Comparison of ENCODE assay signal across 19 cellular contexts in genomic region chr10:9149134-9149533, GRCh38.
DNase-seq lines count a peak whose midpoint lies in the region; ATAC-seq and TF ChIP-seq lines count a peak whose summit lies in the region.
"Had no signal": no experiment of that assay in that cellular context is flagged by ENCODE, and none has a peak within 500 bp of the region (broad histone marks: within the 10 kb centered on the region; RNA-seq: fewer than 3 reads in every experiment).

No MANE protein-coding gene starts in this region.

- TF ChIP-seq CTCF in RWPE2 (IDR thresholded peaks at IDR 0.05; ENCODE audit: poor library complexity, severe bottlenecking) (no peak), esophagus squamous epithelium (IDR thresholded peaks at IDR 0.05) (no peak)

- H3K27ac ChIP-seq in RWPE2 (ENCODE audit: poor library complexity, severe bottlenecking), result no peak overlapping the region
- no peak overlapping the region for H3K27ac ChIP-seq in esophagus squamous epithelium
- H3K27ac ChIP-seq: GM23248, HL-60 had no signal

- H3K4me1 ChIP-seq in RWPE2 (ENCODE audit: insufficient read depth, poor library complexity, severe bottlenecking), result no peaks in the 10 kb centered on the region
- H3K4me1 ChIP-seq in esophagus squamous epithelium, result no peaks in the 10 kb centered on the region
- H3K4me1 ChIP-seq: HAP-1 had no signal

- H3K36me3 ChIP-seq in RWPE2 (ENCODE audit: low read depth) (no peaks in the 10 kb centered on the region), esophagus squamous epithelium (no peaks in the 10 kb centered on the region)
- H3K36me3 ChIP-seq: HAP-1 had no signal

- no peak overlapping the region for H3K4me3 ChIP-seq in RWPE2 (ENCODE audit: severe bottlenecking)
- no peak overlapping the region for H3K4me3 ChIP-seq in esophagus squamous epithelium
- H3K4me3 ChIP-seq: GM12878, GM23248, HAP-1, K562 had no signal

- no peak for TF ChIP-seq POLR2A in esophagus squamous epithelium (IDR thresholded peaks at IDR 0.05)

- H3K27me3 ChIP-seq in RWPE2 (ENCODE audit: insufficient read depth, poor library complexity, severe bottlenecking) (no peaks in the 10 kb centered on the region), esophagus squamous epithelium (peaks cover 0 to 3% (median 0%) of the 10 kb centered on the region in 4 donors)

- intact Hi-C loops in esophagus squamous epithelium (cut with DNase I), result no loop called here

- H3K9me3 ChIP-seq in RWPE2 (ENCODE audit: severe bottlenecking) (no peaks in the 10 kb centered on the region), esophagus squamous epithelium (no peaks in the 10 kb centered on the region)
- H3K9me3 ChIP-seq: HAP-1 had no signal

- peak; percentile 67; the same call in 2 of the 3 replicates for ATAC-seq in RWPE2 (ENCODE audit: low read depth)
- peak; percentile 76 for ATAC-seq in esophagus mucosa
- no peak for ATAC-seq in HG02884 (IDR thresholded peaks at IDR 0.05; ENCODE audit: unreplicated experiment)
- ATAC-seq: GM12878, K562 had no signal

- peak; percentile 4 for DNase-seq in HT1080 (ENCODE audit: low read depth)
- no peak for DNase-seq in RWPE2 (ENCODE audit: low spot score)
- DNase-seq in SW480 (ENCODE audit: low spot score), result peak; percentile 5
- DNase-seq in NCI-H128 (lab: John Stamatoyannopoulos, UW; ENCODE audit: unreplicated experiment), result no peak
- no peak for DNase-seq in esophagus squamous epithelium (lab: John Stamatoyannopoulos, UW)
- DNase-seq in kidney tubule cell (ENCODE audit: low spot score), result no peak
- DNase-seq: C1 segment of cervical spinal cord; Calu3; CD4-positive, alpha-beta memory T cell; DND-41; EL; GM23248; IMR-90 had no signal

Comparison
In these comparisons a context has a peak if more than half of its experiments do, and no peak if none do; other contexts are left out.
1. DNase-seq: peak in HT1080 (single experiment) and SW480 (single experiment); none in RWPE2 (single experiment), NCI-H128 (single experiment), esophagus squamous epithelium (single experiment) and kidney tubule cell (single experiment).